20 cellular contexts compared by ENCODE assay signal in the genomic region with DNA sequence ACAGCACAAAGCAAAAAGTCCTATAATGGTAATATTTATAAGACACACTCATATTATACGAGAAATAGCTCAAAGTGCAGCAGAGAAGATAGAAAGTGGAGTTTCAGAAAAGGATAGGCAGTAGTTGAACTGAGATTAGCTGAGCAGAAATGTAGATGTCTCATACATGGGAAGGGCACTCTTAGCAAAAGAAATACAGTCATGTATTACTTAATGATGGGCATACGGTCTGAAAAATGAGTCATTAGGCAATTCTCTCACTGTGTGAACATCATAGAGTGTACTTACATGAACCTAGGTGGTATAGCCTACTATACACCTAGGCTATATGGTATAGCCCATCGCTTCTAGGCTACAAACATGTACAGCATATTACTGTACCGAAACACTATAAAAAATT.
DNase-seq lines count a peak whose midpoint lies in the region; FAIRE-seq and TF ChIP-seq lines count a peak whose summit lies in the region.
"Had no signal": no experiment of that assay in that cellular context is flagged by ENCODE, and none has a peak within 500 bp of the region (broad histone marks: within the 10 kb centered on the region; RNA-seq: fewer than 3 reads in every experiment).

No MANE protein-coding gene starts in this region.

- H3K4me3 ChIP-seq in bronchial epithelial cell (ENCODE audit: low read depth, low read length), result no peak overlapping the region
- H3K4me3 ChIP-seq: A549, BLaER1, GM23338, K562 had no signal

- peaks cover 0 to 14% (median 3%) of the 10 kb centered on the region in 7 donors for H3K9me3 Mint-ChIP-seq in CD14-positive monocyte
- H3K9me3 Mint-ChIP-seq: GM23338 had no signal

- intact Hi-C loops in cardiac septum (cut with DNase I), result no loop called here
- intact Hi-C loops in CD14-positive monocyte (cut with micrococcal nuclease), result no loop called here

- H3K4me3 Mint-ChIP-seq in CD14-positive monocyte, result no peak overlapping the region
- H3K4me3 Mint-ChIP-seq: CD8-positive, alpha-beta T cell; GM23338 had no signal

- no peaks in the 10 kb centered on the region for H3K4me1 Mint-ChIP-seq in CD14-positive monocyte

- no peak for TF ChIP-seq CTCF in bronchial epithelial cell (IDR thresholded peaks at IDR 0.05; ENCODE audit: insufficient read depth, low read length, severe bottlenecking)
- TF ChIP-seq CTCF in CD14-positive monocyte (IDR thresholded peaks at IDR 0.05), result no peak

- peak; percentile 38 for DNase-seq in RCC 7860 (ENCODE audit: low spot score)
- DNase-seq in bronchial epithelial cell (ENCODE audit: low read depth), result peak; percentile 5
- DNase-seq in kidney tubule cell (ENCODE audit: low spot score), result peak; percentile 39
- DNase-seq in urothelium cell line (ENCODE audit: low spot score), result no peak
- DNase-seq in activated CD4-positive, alpha-beta T cell treated with anti-CD3 and anti-CD28 coated beads, Interleukin-2, amount 50 U/mL, for 4 hours, result no peak
- no peak for DNase-seq in cardiac septum (ENCODE audit: low spot score)
- no peak for DNase-seq in A172 (ENCODE audit: low spot score)
- no peak for DNase-seq in CD14-positive monocyte (ENCODE audit: low spot score)
- DNase-seq: CD8-positive, alpha-beta T cell; DMS 273 treated with DMSO at 0.1 percent for 48 hours; HCEC 1CT; IMR-90 had no signal

- H3K27ac Mint-ChIP-seq in CD14-positive monocyte, result no peak overlapping the region
- H3K27ac Mint-ChIP-seq: CD8-positive, alpha-beta T cell; GM23338 had no signal

- no peaks in the 10 kb centered on the region for H3K36me3 Mint-ChIP-seq in CD14-positive monocyte
- H3K36me3 Mint-ChIP-seq: CD8-positive, alpha-beta T cell had no signal

- H3K27me3 Mint-ChIP-seq in CD14-positive monocyte (ENCODE audit: low read depth in 3 of 3), result no peaks in the 10 kb centered on the region

- H3K27me3 ChIP-seq in bronchial epithelial cell (ENCODE audit: control insufficient read depth, insufficient read depth, low read length), result no peaks in the 10 kb centered on the region
- H3K27me3 ChIP-seq: BLaER1 had no signal

- FAIRE-seq in RCC 7860 (lab: Jason Lieb, UNC), result no peak
- no peak for FAIRE-seq in bronchial epithelial cell (lab: Jason Lieb, UNC)
- peak; percentile 53 for FAIRE-seq in urothelium cell line (lab: Jason Lieb, UNC)
- FAIRE-seq: G401.6, GM12891, H54, HTR-8/SVneo, K562 had no signal

- H3K36me3 ChIP-seq in bronchial epithelial cell (ENCODE audit: control insufficient read depth, insufficient read depth, low read length), result no peaks in the 10 kb centered on the region
- H3K36me3 ChIP-seq: BLaER1 had no signal

Comparison
In these comparisons a context has a peak if more than half of its experiments do, and no peak if none do; other contexts are left out.
1. DNase-seq: peak in RCC 7860 (single experiment), bronchial epithelial cell (single experiment) and kidney tubule cell (single experiment); none in urothelium cell line (single experiment), activated CD4-positive, alpha-beta T cell treated with anti-CD3 and anti-CD28 coated beads, Interleukin-2, amount 50 U/mL, for 4 hours (0 of 2), cardiac septum (single experiment), A172 (single experiment) and CD14-positive monocyte (single experiment).